ENCODE assay signal across 10 cellular contexts in the genomic region with DNA sequence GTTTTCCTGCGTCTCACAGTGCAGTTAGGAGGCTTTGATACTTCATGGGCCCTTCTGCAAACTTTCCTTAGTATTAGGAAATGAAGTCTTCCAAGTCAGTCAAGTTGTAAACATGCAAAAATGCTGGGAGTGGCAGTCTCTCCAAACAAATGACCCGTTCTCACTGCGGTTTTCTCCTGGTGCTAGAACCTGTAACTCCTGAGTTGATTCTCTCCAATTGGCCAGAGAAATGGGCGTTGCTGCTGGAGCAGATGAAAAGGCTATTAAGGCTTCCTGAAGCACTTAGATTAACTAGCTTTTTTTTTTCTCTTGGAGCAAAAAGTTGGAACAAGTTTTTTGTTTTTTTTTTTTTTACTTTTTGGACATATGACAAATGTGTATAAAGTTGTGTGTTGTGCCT.
DNase-seq lines count a peak whose midpoint lies in the region; ATAC-seq and TF ChIP-seq lines count a peak whose summit lies in the region.
"Had no signal": no experiment of that assay in that cellular context is flagged by ENCODE, and none has a peak within 500 bp of the region (broad histone marks: within the 10 kb centered on the region; RNA-seq: fewer than 3 reads in every experiment).

No MANE protein-coding gene starts in this region.

- TF ChIP-seq CTCF in CD8-positive, alpha-beta T cell (IDR thresholded peaks at IDR 0.05): no peak
- TF ChIP-seq CTCF in esophagus squamous epithelium (IDR thresholded peaks at IDR 0.05) (peak in 1 of 6 experiments; percentile 28), neural progenitor cell (IDR thresholded peaks at IDR 0.05) (no peak)

- H3K36me3 Mint-ChIP-seq in CD8-positive, alpha-beta T cell: no peaks in the 10 kb centered on the region
- H3K36me3 Mint-ChIP-seq in neural progenitor cell: peaks cover 9% of the 10 kb centered on the region

- CTCF ChIA-PET in CD8-positive, alpha-beta T cell (lab: Charles Lee): no interaction called here

- H3K27ac ChIP-seq in CD8-positive, alpha-beta T cell (ENCODE audit: low read depth, low read length): no peak overlapping the region
- H3K27ac ChIP-seq in esophagus squamous epithelium: peak overlapping the region; percentile 59 to 81 (median 70)
- no peak overlapping the region for H3K27ac ChIP-seq in neural progenitor cell
- H3K27ac ChIP-seq in Karpas-422 (ENCODE audit: low read length): no peak overlapping the region

- H3K9ac ChIP-seq in neural progenitor cell (no peak overlapping the region), Karpas-422 (ENCODE audit: low read length) (no peak overlapping the region)

- no peak for TF ChIP-seq POLR2A in esophagus squamous epithelium (IDR thresholded peaks at IDR 0.05)

- no peak overlapping the region for H3K4me3 Mint-ChIP-seq in CD8-positive, alpha-beta T cell
- H3K4me3 Mint-ChIP-seq in neural progenitor cell: no peak overlapping the region

- H3K27ac Mint-ChIP-seq in CD8-positive, alpha-beta T cell: peak overlapping the region; percentile 47
- no peak overlapping the region for H3K27ac Mint-ChIP-seq in neural progenitor cell

- POLR2A ChIA-PET in CD8-positive, alpha-beta T cell (lab: Charles Lee): no interaction called here

- H3K4me1 Mint-ChIP-seq in CD8-positive, alpha-beta T cell (ENCODE audit: low read depth): peaks cover 31% of the 10 kb centered on the region
- H3K4me1 Mint-ChIP-seq in neural progenitor cell: peaks cover 50% of the 10 kb centered on the region

- H3K4me3 ChIP-seq in CD8-positive, alpha-beta T cell (ENCODE audit: low read depth, low read length): no peak overlapping the region
- no peak overlapping the region for H3K4me3 ChIP-seq in esophagus squamous epithelium
- no peak overlapping the region for H3K4me3 ChIP-seq in neural progenitor cell
- H3K4me3 ChIP-seq in Karpas-422 (ENCODE audit: low read length): no peak overlapping the region

- peaks cover 17% of the 10 kb centered on the region for H3F3A ChIP-seq in neural progenitor cell (ENCODE audit: low read depth)

- no peak for ATAC-seq in CD8-positive, alpha-beta T cell

- no peaks in the 10 kb centered on the region for H3K36me3 ChIP-seq in CD8-positive, alpha-beta T cell (ENCODE audit: insufficient read depth, low read length)
- H3K36me3 ChIP-seq in esophagus squamous epithelium (no peaks in the 10 kb centered on the region), neural progenitor cell (no peaks in the 10 kb centered on the region), Karpas-422 (ENCODE audit: insufficient read depth, low read length) (no peaks in the 10 kb centered on the region)
- H3K36me3 ChIP-seq: breast epithelium had no signal

- intact Hi-C loops in CD8-positive, alpha-beta T cell (cut with DNase I, micrococcal nuclease): no loop called here
- intact Hi-C loops in esophagus squamous epithelium (cut with DNase I): no loop called here

- WGBS in esophagus squamous epithelium, 2 donors: 21 to 57% methylated on average over 4 of the region's 4 CpGs

- H2AFZ ChIP-seq in neural progenitor cell (replicated peaks) (no peak overlapping the region), Karpas-422 (ENCODE audit: low read length) (no peak overlapping the region)

- peaks cover 3% of the 10 kb centered on the region for H3K4me1 ChIP-seq in CD8-positive, alpha-beta T cell (ENCODE audit: insufficient read depth, low read length)
- H3K4me1 ChIP-seq in esophagus squamous epithelium (peaks cover 5 to 83% (median 38%) of the 10 kb centered on the region in 3 donors), neural progenitor cell (peaks cover 36% of the 10 kb centered on the region), Karpas-422 (ENCODE audit: low read length) (peaks cover 62% of the 10 kb centered on the region)

- H3K27me3 Mint-ChIP-seq in CD8-positive, alpha-beta T cell (ENCODE audit: low read depth): no peaks in the 10 kb centered on the region
- H3K27me3 Mint-ChIP-seq in neural progenitor cell (ENCODE audit: insufficient read depth, low read depth): peaks cover 6% of the 10 kb centered on the region

- H3K4me2 ChIP-seq in neural progenitor cell: peak overlapping the region; percentile 16
- no peak overlapping the region for H3K4me2 ChIP-seq in Karpas-422 (ENCODE audit: low read depth, low read length, poor library complexity, severe bottlenecking)

- peaks cover 99% of the 10 kb centered on the region for H4K20me1 ChIP-seq in neural progenitor cell (ENCODE audit: low read depth)
- no peaks in the 10 kb centered on the region for H4K20me1 ChIP-seq in Karpas-422 (ENCODE audit: insufficient read depth, low read depth, low read length)

- DNase-seq in CD8-positive, alpha-beta T cell: no peak
- DNase-seq in NCI-H526 (lab: John Stamatoyannopoulos, UW) (peak; percentile 68 to 75), esophagus squamous epithelium (lab: John Stamatoyannopoulos, UW) (no peak), neural progenitor cell (ENCODE audit: low spot score) (no peak), DMS 273 (lab: John Stamatoyannopoulos, UW; ENCODE audit: unreplicated experiment) (no peak), SKM-1 treated with dmso at 0.1 percent for 144 hours (lab: John Stamatoyannopoulos, UW; ENCODE audit: unreplicated experiment) (no peak), Karpas-422 (no peak), KG1 (lab: John Stamatoyannopoulos, UW) (no peak)
- DNase-seq: NCI-H2029 treated with DMSO at 0.1 percent for 48 hours had no signal

- H3K27me3 ChIP-seq in CD8-positive, alpha-beta T cell (ENCODE audit: insufficient read depth, low read length): no peaks in the 10 kb centered on the region
- H3K27me3 ChIP-seq in esophagus squamous epithelium (no peaks in the 10 kb centered on the region), neural progenitor cell (no peaks in the 10 kb centered on the region), Karpas-422 (ENCODE audit: low read length) (no peaks in the 10 kb centered on the region)
- H3K27me3 ChIP-seq: breast epithelium had no signal

- H3K9me2 ChIP-seq in Karpas-422 (replicated peaks; ENCODE audit: insufficient read depth, low read length): no peaks in the 10 kb centered on the region

- no peaks in the 10 kb centered on the region for H3K9me3 Mint-ChIP-seq in CD8-positive, alpha-beta T cell
- no peaks in the 10 kb centered on the region for H3K9me3 Mint-ChIP-seq in neural progenitor cell

- H3K79me2 ChIP-seq in neural progenitor cell (ENCODE audit: low read depth): peaks cover 100% of the 10 kb centered on the region
- H3K79me2 ChIP-seq in Karpas-422 (ENCODE audit: low read length): peaks cover 71% of the 10 kb centered on the region

- no peaks in the 10 kb centered on the region for H3K9me3 ChIP-seq in CD8-positive, alpha-beta T cell (ENCODE audit: low read length)
- H3K9me3 ChIP-seq in esophagus squamous epithelium (no peaks in the 10 kb centered on the region), neural progenitor cell (ENCODE audit: low read depth) (no peaks in the 10 kb centered on the region), Karpas-422 (ENCODE audit: low read length) (no peaks in the 10 kb centered on the region)
- H3K9me3 ChIP-seq: breast epithelium had no signal

Comparison
In these comparisons a context has a peak if more than half of its experiments do, and no peak if none do; other contexts are left out.
1. DNase-seq: peak in NCI-H526 (2 of 2); none in CD8-positive, alpha-beta T cell (0 of 7), esophagus squamous epithelium (single experiment), neural progenitor cell (single experiment), DMS 273 (single experiment), SKM-1 treated with dmso at 0.1 percent for 144 hours (single experiment), Karpas-422 (single experiment) and KG1 (single experiment).
2. H3K27ac ChIP-seq: peak in esophagus squamous epithelium (4 of 4); none in CD8-positive, alpha-beta T cell (single experiment), neural progenitor cell (single experiment) and Karpas-422 (single experiment).